1 cellular context compared by ENCODE assay signal in genomic region chr4:128682942-128683666, GRCh38.
TF ChIP-seq lines count a peak whose summit lies in the region.

No MANE protein-coding gene starts in this region.

TF ChIP-seq in HepG2, 621 proteins besides CTCF, POLR2A, EP300 and RAD21 (continued from another document):
- TF ChIP-seq BRF2 (CRISPR knock-in tag; IDR thresholded peaks at IDR 0.05) (no peak), RELA (CRISPR knock-in tag; IDR thresholded peaks at IDR 0.05) (no peak), NR0B2 (CRISPR knock-in tag; IDR thresholded peaks at IDR 0.05) (no peak), SRSF9 (IDR thresholded peaks at IDR 0.05; ENCODE audit: borderline replicate concordance, insufficient read depth, low read depth, low read length, poor library complexity, severe bottlenecking) (no peak), PRDM4 (CRISPR knock-in tag; IDR thresholded peaks at IDR 0.05; ENCODE audit: borderline replicate concordance) (no peak), SNAPC2 (CRISPR knock-in tag; IDR thresholded peaks at IDR 0.05) (no peak), PTBP1 (IDR thresholded peaks at IDR 0.05; ENCODE audit: low read depth, low read length, poor library complexity, severe bottlenecking) (no peak), BCL6 (CRISPR knock-in tag; IDR thresholded peaks at IDR 0.05) (no peak), TFDP2 (CRISPR knock-in tag; IDR thresholded peaks at IDR 0.05) (no peak), ZNF276 (CRISPR knock-in tag; IDR thresholded peaks at IDR 0.05; ENCODE audit: low read depth) (no peak)
